In genomic region chr2:20650412-20650879, GRCh38 we compare ENCODE assay signal across 7 cellular contexts.
A peak's percentile ranks its signal among the peaks of the same experiment; 100 is the strongest.
DNase-seq lines count a peak whose midpoint lies in the region; ATAC-seq and TF ChIP-seq lines count a peak whose summit lies in the region.

No MANE protein-coding gene starts in this region.

- no peaks in the 10 kb centered on the region for H3K27me3 ChIP-seq in MM.1S (replicated peaks; ENCODE audit: insufficient read depth, low read length)
- no peaks in the 10 kb centered on the region for H3K27me3 ChIP-seq in neutrophil

- H4K20me1 ChIP-seq in MM.1S (ENCODE audit: insufficient read depth, low read length): no peaks in the 10 kb centered on the region

- no peaks in the 10 kb centered on the region for H3K9me3 Mint-ChIP-seq in activated naive CD4-positive, alpha-beta T cell treated with anti-CD3 and anti-CD28 coated beads, Interleukin-2, amount 10 ng/mL, durations not matched to agents 7 days and 5 days

- H3K4me2 ChIP-seq in MM.1S (ENCODE audit: low read depth, low read length): peak overlapping the region; percentile 91

- peaks cover 14% of the 10 kb centered on the region for H3K27me3 Mint-ChIP-seq in activated naive CD4-positive, alpha-beta T cell treated with anti-CD3 and anti-CD28 coated beads, Interleukin-2, amount 10 ng/mL, durations not matched to agents 7 days and 5 days

- no peaks in the 10 kb centered on the region for H3K9me3 ChIP-seq in MM.1S (replicated peaks; ENCODE audit: insufficient read depth, low read length)
- H3K9me3 ChIP-seq in neutrophil: no peaks in the 10 kb centered on the region

- H3K4me1 ChIP-seq in MM.1S (ENCODE audit: low read length) (peaks cover 10% of the 10 kb centered on the region), neutrophil (ENCODE audit: control insufficient read depth in 1 of 2, insufficient read depth in 1 of 2, low read depth in 1 of 2, low read length in 1 of 2) (peaks cover 42 to 57% of the 10 kb centered on the region in 2 experiments)

- H3K9me2 ChIP-seq in MM.1S (replicated peaks; ENCODE audit: insufficient read depth, low read length): no peaks in the 10 kb centered on the region

- H3K36me3 ChIP-seq in MM.1S (replicated peaks; ENCODE audit: insufficient read depth, low read length) (no peaks in the 10 kb centered on the region), neutrophil (peaks cover 13% of the 10 kb centered on the region)

- peak overlapping the region; percentile 87 for H3K4me3 Mint-ChIP-seq in activated naive CD4-positive, alpha-beta T cell treated with anti-CD3 and anti-CD28 coated beads, Interleukin-2, amount 10 ng/mL, durations not matched to agents 7 days and 5 days

- H3K79me2 ChIP-seq in MM.1S (ENCODE audit: low read length): peaks cover 25% of the 10 kb centered on the region

- H3K4me1 Mint-ChIP-seq in activated naive CD4-positive, alpha-beta T cell treated with anti-CD3 and anti-CD28 coated beads, Interleukin-2, amount 10 ng/mL, durations not matched to agents 7 days and 5 days: peaks cover 37% of the 10 kb centered on the region

- H3K4me3 ChIP-seq in MM.1S (ENCODE audit: low read length) (peak overlapping the region; percentile 82), neutrophil (ENCODE audit: low read depth in 1 of 2, low read length in 1 of 2) (peak overlapping the region; percentile 87 to 89)

- H2AFZ ChIP-seq in MM.1S (ENCODE audit: low read length): peak overlapping the region; percentile 79

- H3F3A ChIP-seq in MM.1S (ENCODE audit: insufficient read depth, low read length): peaks cover 5% of the 10 kb centered on the region; the same call in 1 of the 2 replicates

- peak overlapping the region; percentile 86 for H3K9ac ChIP-seq in MM.1S (ENCODE audit: low read length)

- CTCF ChIA-PET in activated naive CD4-positive, alpha-beta T cell treated with anti-CD3 and anti-CD28 coated beads, Interleukin-2, amount 10 ng/mL, durations not matched to agents 7 days and 5 days (lab: Charles Lee): interaction anchor here (0.7 to 3.4 kb wide), 13 partner anchors 9 to 392 kb away, joined by 3 to 39 read pairs (median 4); no protein-coding TSS in a partner anchor

- DNase-seq in ELF-1 (ENCODE audit: low read depth, low spot score): peak; percentile 42
- DNase-seq in MM.1S: peak; percentile 43
- peak; percentile 53 for DNase-seq in activated naive CD4-positive, alpha-beta T cell treated with anti-CD3 and anti-CD28 coated beads, Interleukin-2, amount 10 ng/mL, durations not matched to agents 7 days and 5 days
- peak; percentile 47 for DNase-seq in globus pallidus (ENCODE audit: low spot score)

- H3K27ac ChIP-seq in MM.1S (ENCODE audit: low read length) (peak overlapping the region; percentile 62), neutrophil (peak overlapping the region; percentile 93)

- peak; percentile 22 for ATAC-seq in GM21447 (IDR thresholded peaks at IDR 0.05; ENCODE audit: unreplicated experiment)
- ATAC-seq in GM19467 (IDR thresholded peaks at IDR 0.05; ENCODE audit: unreplicated experiment): no peak

- H3K27ac Mint-ChIP-seq in activated naive CD4-positive, alpha-beta T cell treated with anti-CD3 and anti-CD28 coated beads, Interleukin-2, amount 10 ng/mL, durations not matched to agents 7 days and 5 days: peak overlapping the region; percentile 85

- no peaks in the 10 kb centered on the region for H3K36me3 Mint-ChIP-seq in activated naive CD4-positive, alpha-beta T cell treated with anti-CD3 and anti-CD28 coated beads, Interleukin-2, amount 10 ng/mL, durations not matched to agents 7 days and 5 days

- TF ChIP-seq CTCF in MM.1S (IDR thresholded peaks at IDR 0.05; ENCODE audit: low read length) (peak; percentile 5; the same call in 1 of the 2 replicates), neutrophil (IDR thresholded peaks at IDR 0.05) (no peak)
